8 cellular contexts compared by ENCODE assay signal in genomic region chr1:21508580-21509350, GRCh38. TPM values are rescaled to one million over a fixed set of nuclear protein-coding genes. Genes with fewer than 3 reads are reported as not detected.
DNase-seq lines count a peak whose midpoint lies in the region; ATAC-seq, FAIRE-seq and TF ChIP-seq lines count a peak whose summit lies in the region.

No MANE protein-coding gene starts in this region.

- H3K27me3 Mint-ChIP-seq in T-cell = peaks cover 56 to 62% of the 10 kb centered on the region in 2 donors
- peaks cover 43% of the 10 kb centered on the region for H3K27me3 Mint-ChIP-seq in astrocyte (ENCODE audit: low read depth, unreplicated experiment)

- peak overlapping the region; percentile 64 for H2AFZ ChIP-seq in astrocyte (ENCODE audit: low read depth, low read length)

- FAIRE-seq in astrocyte (lab: Jason Lieb, UNC) = no peak

- H3K4me2 ChIP-seq in BLaER1 treated with 17β-estradiol and CSF1 and Interleukin-3, amounts not matched to agents 10 nM and 100 nM = peak overlapping the region; percentile 10 to 79 (median 42); a peak in 16 of 22 replicates
- H3K4me2 ChIP-seq in astrocyte (ENCODE audit: low read length) = peak overlapping the region; percentile 83

- H3K4me3 ChIP-seq in BLaER1 treated with 17β-estradiol and CSF1 and Interleukin-3, amounts not matched to agents 10 nM and 100 nM = no peak overlapping the region
- H3K4me3 ChIP-seq in astrocyte (ENCODE audit: insufficient read depth, low read depth, low read length) = no peak overlapping the region
- peak overlapping the region; percentile 26 for H3K4me3 ChIP-seq in iPS-15b (ENCODE audit: low read depth, low read length)
- H3K4me3 ChIP-seq in spleen = peak overlapping the region in 6 of 8 donors; percentile 37 to 67 (median 48)

- no peak for TF ChIP-seq POLR2A in spleen (IDR thresholded peaks at IDR 0.05)

- H3K79me2 ChIP-seq in astrocyte (ENCODE audit: insufficient read depth, low read length) = no peaks in the 10 kb centered on the region

- peaks cover 0 to 14% (median 8%) of the 10 kb centered on the region in 10 experiments; a peak in 17 of 20 replicates for H3K4me1 ChIP-seq in BLaER1 treated with 17β-estradiol and CSF1 and Interleukin-3, amounts not matched to agents 10 nM and 100 nM
- peaks cover 24% of the 10 kb centered on the region for H3K4me1 ChIP-seq in astrocyte (ENCODE audit: insufficient read depth, low read length)
- H3K4me1 ChIP-seq in iPS-15b (ENCODE audit: control insufficient read depth, insufficient read depth, low read length) = peaks cover 22% of the 10 kb centered on the region
- peaks cover 8 to 44% (median 23%) of the 10 kb centered on the region in 6 donors for H3K4me1 ChIP-seq in spleen

- TF ChIP-seq CTCF in astrocyte (IDR thresholded peaks at IDR 0.05; ENCODE audit: insufficient read depth, low read depth, low read length) = peak; percentile 14
- TF ChIP-seq CTCF in spleen (IDR thresholded peaks at IDR 0.05 in 8 of 11, conservative IDR thresholded peaks at IDR 0.05 in 3 of 11) = peak; percentile 42 to 87 (median 67)

- H4K20me1 ChIP-seq in BLaER1 treated with 17β-estradiol and CSF1 and Interleukin-3, amounts not matched to agents 10 nM and 100 nM = peaks cover 0 to 10% (median 0%) of the 10 kb centered on the region in 11 experiments; a peak in 5 of 22 replicates
- no peaks in the 10 kb centered on the region for H4K20me1 ChIP-seq in astrocyte (ENCODE audit: insufficient read depth, low read length)

- H3K36me3 Mint-ChIP-seq in T-cell (no peaks in the 10 kb centered on the region), astrocyte (ENCODE audit: low read depth, unreplicated experiment) (peaks cover 2% of the 10 kb centered on the region)

- H3K9me3 Mint-ChIP-seq in T-cell (no peaks in the 10 kb centered on the region), astrocyte (ENCODE audit: unreplicated experiment) (no peaks in the 10 kb centered on the region)

- DNase-seq in HPDE6-E6E7 (ENCODE audit: extremely low spot score) (peak; percentile 60), T-cell (peak in 33 of 34 experiments; percentile 8 to 70 (median 45)), astrocyte (ENCODE audit: low read depth) (no peak), spleen (peak; percentile 96)

- POLR2A ChIA-PET in T-cell (lab: Charles Lee) = no interaction called here

- H3K27ac Mint-ChIP-seq in T-cell (peak overlapping the region in 1 of 2 donors; percentile 79), astrocyte (ENCODE audit: unreplicated experiment) (peak overlapping the region; percentile 91)

- CTCF ChIA-PET in T-cell (lab: Charles Lee) = no interaction called here

- intact Hi-C loops in spleen (cut with DNase I; ENCODE audit: low total_unique reads) = no loop called here

- peak overlapping the region in 1 of 11 experiments; percentile 41; a peak in 3 of 22 replicates for H3K9ac ChIP-seq in BLaER1 treated with 17β-estradiol and CSF1 and Interleukin-3, amounts not matched to agents 10 nM and 100 nM
- H3K9ac ChIP-seq in astrocyte (ENCODE audit: low read length) (peak overlapping the region; percentile 60), iPS-15b (ENCODE audit: low read depth, low read length) (no peak overlapping the region)

- H3K9me3 ChIP-seq in BLaER1 treated with 17β-estradiol and CSF1 and Interleukin-3, amounts not matched to agents 10 nM and 100 nM (replicated peaks in 1 of 11) = no peaks in the 10 kb centered on the region
- H3K9me3 ChIP-seq in astrocyte (ENCODE audit: insufficient read depth, low read depth, low read length) (no peaks in the 10 kb centered on the region), iPS-15b (ENCODE audit: control insufficient read depth, insufficient read depth, low read length) (no peaks in the 10 kb centered on the region), spleen (no peaks in the 10 kb centered on the region)

- H3K4me1 Mint-ChIP-seq in T-cell (peaks cover 6 to 10% (median 7%) of the 10 kb centered on the region in 3 donors), astrocyte (ENCODE audit: low read depth, unreplicated experiment) (peaks cover 18% of the 10 kb centered on the region)

- H3K4me3 Mint-ChIP-seq in T-cell (peak overlapping the region; percentile 37 to 75 (median 67)), astrocyte (ENCODE audit: unreplicated experiment) (peak overlapping the region; percentile 87)

- H3K27ac ChIP-seq in BLaER1 treated with 17β-estradiol and CSF1 and Interleukin-3, amounts not matched to agents 10 nM and 100 nM = no peak overlapping the region
- H3K27ac ChIP-seq in astrocyte (ENCODE audit: low read depth, low read length) (no peak overlapping the region), spleen (peak overlapping the region in 3 of 8 donors; percentile 54 to 83 (median 79))

- ATAC-seq in T-cell (replicated peaks in 1 of 4) (peak; percentile 78 to 92 (median 85)), GM18867 (IDR thresholded peaks at IDR 0.05; ENCODE audit: unreplicated experiment) (no peak), HG03097 (IDR thresholded peaks at IDR 0.05; ENCODE audit: low FRiP score, unreplicated experiment) (no peak)

- WGBS in spleen, 5 donors = 4 to 9% (median 6%) methylated on average over 21 to 44 of the region's 45 CpGs

- H3K27me3 ChIP-seq in BLaER1 treated with 17β-estradiol and CSF1 and Interleukin-3, amounts not matched to agents 10 nM and 100 nM = peaks cover 23 to 38% (median 30%) of the 10 kb centered on the region in 11 experiments
- H3K27me3 ChIP-seq in astrocyte (ENCODE audit: insufficient read depth, low read length) = peaks cover 40% of the 10 kb centered on the region
- peaks cover 8% of the 10 kb centered on the region for H3K27me3 ChIP-seq in iPS-15b (ENCODE audit: control insufficient read depth, insufficient read depth, low read length)
- peaks cover 0 to 58% (median 22%) of the 10 kb centered on the region in 7 donors for H3K27me3 ChIP-seq in spleen (replicated peaks in 1 of 7)

- no peaks in the 10 kb centered on the region for H3K36me3 ChIP-seq in BLaER1 treated with 17β-estradiol and CSF1 and Interleukin-3, amounts not matched to agents 10 nM and 100 nM
- H3K36me3 ChIP-seq in astrocyte (ENCODE audit: insufficient read depth, low read length) (no peaks in the 10 kb centered on the region), iPS-15b (ENCODE audit: control insufficient read depth, insufficient read depth, low read length) (peaks cover 5% of the 10 kb centered on the region), spleen (no peaks in the 10 kb centered on the region)

RNA-seq across cellular contexts. Expression of gene ALPL, which starts 0.5 kb away (rescaled TPM):
- under 1 TPM in 3 of 5 donors, not detected in 2; 0.20 to 0.44 (median 0.41) TPM for total RNA-seq in T-cell
- total RNA-seq in astrocyte = 24.3 and 45.4 TPM in 2 replicates
- total RNA-seq in spleen = 100 to 1,000 TPM in 3 of 7 donors, 10 to 100 TPM in 4; 43.7 to 222 (median 85.0) TPM
- 10 to 100 TPM; 19.5 to 30.8 (median 27.3) TPM for polyA plus RNA-seq in spleen

Comparison
In these comparisons a context has a peak if more than half of its experiments do, and no peak if none do; other contexts are left out.
1. H3K4me3 ChIP-seq: peak in iPS-15b (single experiment) and spleen (6 of 8); none in BLaER1 treated with 17β-estradiol and CSF1 and Interleukin-3, amounts not matched to agents 10 nM and 100 nM (0 of 10) and astrocyte (single experiment).
2. ATAC-seq: peak in T-cell (4 of 4); none in GM18867 (single experiment) and HG03097 (single experiment).
3. RNA of gene ALPL, which starts 0.5 kb away (total RNA-seq): 43.7 to 222 TPM in spleen and 24.3 to 45.4 TPM in astrocyte; 0.20 to 0.44 TPM in T-cell; every median in the first group is over 10 times any median in the second.